ENCODE assay signal across 8 cellular contexts in the genomic region with DNA sequence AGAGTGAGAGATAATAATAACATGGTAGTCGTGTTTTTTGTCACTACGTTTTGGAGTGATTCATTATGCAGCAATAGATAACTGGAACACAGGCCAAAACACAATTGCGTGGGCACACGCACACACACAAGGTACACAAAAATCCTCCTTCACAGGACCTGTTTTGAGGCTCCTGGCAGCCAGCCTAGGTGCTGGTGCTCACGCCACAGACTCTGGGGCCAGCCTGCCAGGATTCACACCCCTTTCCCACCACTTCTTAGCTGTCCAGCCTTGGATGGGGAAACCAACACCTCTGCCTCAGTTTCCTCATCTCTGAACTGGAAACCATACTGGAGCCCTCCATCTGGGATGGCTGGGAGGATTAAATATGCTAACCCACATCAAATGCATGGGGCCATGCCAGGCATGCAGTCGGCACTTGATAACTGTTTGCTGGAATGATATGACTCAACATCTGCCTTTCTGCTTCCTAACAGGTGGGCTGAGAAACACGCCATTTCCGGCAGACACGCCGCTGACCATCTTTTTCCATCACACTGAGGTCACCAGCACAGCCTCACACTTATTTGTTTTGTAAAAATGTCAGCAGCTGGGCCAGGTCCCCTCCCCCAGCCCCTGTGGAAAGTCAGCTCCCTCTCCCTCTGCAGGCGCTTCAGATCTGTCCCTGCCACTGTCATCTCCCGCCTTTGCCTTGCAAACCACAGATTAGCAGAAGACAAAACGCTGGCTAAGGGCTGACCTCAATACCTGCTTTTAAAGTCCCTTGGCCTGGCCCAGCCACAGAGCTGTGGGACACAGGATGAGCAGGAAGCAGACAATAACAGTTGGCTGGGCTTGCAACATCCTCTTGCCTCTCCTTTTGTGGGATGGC.
DNase-seq lines count a peak whose midpoint lies in the region; ATAC-seq, FAIRE-seq and TF ChIP-seq lines count a peak whose summit lies in the region.

No MANE protein-coding gene starts in this region.

- POLR2A ChIA-PET in endothelial cell of umbilical vein (lab: Charles Lee) (no interaction called here), Caco-2 (lab: Charles Lee) (no interaction called here)

- peak overlapping the region; percentile 9 for H3K9ac ChIP-seq in endothelial cell of umbilical vein (replicated peaks; ENCODE audit: extremely low read depth, insufficient read depth, low read length)

- no peaks in the 10 kb centered on the region for H3K36me3 Mint-ChIP-seq in Caco-2 (ENCODE audit: insufficient read depth, unreplicated experiment)

- no peaks in the 10 kb centered on the region for H3K4me1 Mint-ChIP-seq in Caco-2 (ENCODE audit: low read depth, unreplicated experiment)

- H3K27me3 Mint-ChIP-seq in Caco-2 (ENCODE audit: insufficient read depth, unreplicated experiment) = no peaks in the 10 kb centered on the region

- H3K27ac ChIP-seq in endothelial cell of umbilical vein (ENCODE audit: insufficient read depth, low read depth, low read length) = peak overlapping the region; percentile 73

- H3K79me2 ChIP-seq in endothelial cell of umbilical vein (ENCODE audit: control insufficient read depth, insufficient read depth, low read length) = no peaks in the 10 kb centered on the region

- no peaks in the 10 kb centered on the region for H3K9me3 Mint-ChIP-seq in Caco-2 (ENCODE audit: unreplicated experiment)

- H3K36me3 ChIP-seq in endothelial cell of umbilical vein (ENCODE audit: control insufficient read depth in 2 of 2, extremely low read depth in 1 of 2, insufficient read depth in 2 of 2, low read length in 2 of 2) (no peaks in the 10 kb centered on the region), Caco-2 (ENCODE audit: control insufficient read depth, insufficient read depth, low read length) (no peaks in the 10 kb centered on the region)

- H2AFZ ChIP-seq in endothelial cell of umbilical vein (ENCODE audit: low read depth, low read length) = no peak overlapping the region

- TF ChIP-seq POLR2A in endothelial cell of umbilical vein (IDR thresholded peaks at IDR 0.05; ENCODE audit: low read depth, low read length) = no peak

- H3K27ac Mint-ChIP-seq in Caco-2 (ENCODE audit: unreplicated experiment) = no peak overlapping the region

- CTCF ChIA-PET in endothelial cell of umbilical vein (lab: Charles Lee) (no interaction called here), Caco-2 (lab: Charles Lee) (no interaction called here)

- no peaks in the 10 kb centered on the region for H3K9me1 ChIP-seq in endothelial cell of umbilical vein (replicated peaks; ENCODE audit: control insufficient read depth, extremely low read depth, insufficient read depth, low read length)

- TF ChIP-seq CTCF in endothelial cell of umbilical vein (IDR thresholded peaks at IDR 0.05; ENCODE audit: extremely low read depth in 1 of 2, insufficient read depth in 1 of 2, low read depth in 1 of 2, low read length in 2 of 2) = no peak
- no peak for TF ChIP-seq CTCF in Caco-2 (IDR thresholded peaks at IDR 0.05; ENCODE audit: insufficient read depth in 1 of 2, low read depth in 1 of 2, low read length in 1 of 2, severe bottlenecking in 1 of 2, unreplicated experiment in 1 of 2)

- H3K4me1 ChIP-seq in endothelial cell of umbilical vein (ENCODE audit: control insufficient read depth, extremely low read depth, insufficient read depth, low read length) (peaks cover 26% of the 10 kb centered on the region), Caco-2 (no peaks in the 10 kb centered on the region)

- no peak overlapping the region for H3K4me3 Mint-ChIP-seq in Caco-2 (ENCODE audit: unreplicated experiment)

- peak; percentile 38 for DNase-seq in NCI-H1694 (lab: John Stamatoyannopoulos, UW)
- peak; percentile 88 for DNase-seq in activated CD4-positive, alpha-beta T cell treated with anti-CD3 and anti-CD28 coated beads for 48 hours
- DNase-seq in endothelial cell of umbilical vein (ENCODE audit: low read depth, low spot score) = peak; percentile 81
- DNase-seq in stimulated activated CD4-positive, alpha-beta T cell treated with anti-CD3 and anti-CD28 coated beads, Interleukin-1b, Interleukin-23, amount 100 ng/mL, for 24 hours (ENCODE audit: low read depth in 4 of 4, low spot score in 1 of 4) = peak; percentile 41 to 78 (median 63)
- no peak for DNase-seq in Caco-2
- DNase-seq in HPDE6-E6E7 (ENCODE audit: extremely low spot score) = no peak

- H3K9me3 ChIP-seq in endothelial cell of umbilical vein (replicated peaks; ENCODE audit: control insufficient read depth, insufficient read depth, low read length) = no peaks in the 10 kb centered on the region
- H3K9me3 ChIP-seq in Caco-2 = no peaks in the 10 kb centered on the region

- BruUV-seq in endothelial cell of umbilical vein (replicated peaks; lab: Mats Ljungman, UMichigan) = no TSS peak
- BruUV-seq in Caco-2 (replicated peaks; lab: Mats Ljungman, UMichigan) = no TSS peak

- ATAC-seq in GM18517 (IDR thresholded peaks at IDR 0.05; ENCODE audit: unreplicated experiment) (peak; percentile 78), HG02588 (IDR thresholded peaks at IDR 0.05; ENCODE audit: unreplicated experiment) (peak; percentile 64)

- H4K20me1 ChIP-seq in endothelial cell of umbilical vein (replicated peaks; ENCODE audit: control insufficient read depth, extremely low read depth, insufficient read depth, low read length) = no peaks in the 10 kb centered on the region

- dilution Hi-C loops in endothelial cell of umbilical vein (cut with MboI; ENCODE audit: extremely low pct_ligation_motif_present, low sequenced_read_pairs) = no loop called here

- intact Hi-C loops in endothelial cell of umbilical vein (cut with micrococcal nuclease) (loop anchor here (5.0 kb wide), 3 partner anchors 47 to 152 kb away; no protein-coding TSS in a partner anchor), Caco-2 (cut with micrococcal nuclease; ENCODE audit: unreplicated experiment) (no loop called here)

- H3K27me3 ChIP-seq in endothelial cell of umbilical vein (ENCODE audit: control insufficient read depth in 2 of 2, insufficient read depth in 2 of 2, low read length in 2 of 2) (no peaks in the 10 kb centered on the region), Caco-2 (replicated peaks; ENCODE audit: control insufficient read depth, insufficient read depth, low read length) (no peaks in the 10 kb centered on the region)

- H3K4me2 ChIP-seq in endothelial cell of umbilical vein (ENCODE audit: insufficient read depth, low read length) = peak overlapping the region; percentile 8

- H3K4me3 ChIP-seq in endothelial cell of umbilical vein (replicated peaks in 1 of 3; ENCODE audit: insufficient read depth in 1 of 3, low read depth in 1 of 3, low read length in 3 of 3) (no peak overlapping the region), Caco-2 (ENCODE audit: low read depth, low read length) (no peak overlapping the region)

- FAIRE-seq in endothelial cell of umbilical vein (lab: Jason Lieb, UNC) = peak; percentile 97

TF ChIP-seq in endothelial cell of umbilical vein, 7 proteins besides CTCF, POLR2A, EP300 and RAD21:
- TF ChIP-seq GATA2 (IDR thresholded peaks at IDR 0.05; ENCODE audit: insufficient read depth, insufficient read length, low read depth, low read length) (no peak), POLR2AphosphoS5 (IDR thresholded peaks at IDR 0.05; ENCODE audit: insufficient read depth, low read depth, low read length) (no peak), MYC (IDR thresholded peaks at IDR 0.05; ENCODE audit: low read depth, low read length) (no peak), FOS (IDR thresholded peaks at IDR 0.05; ENCODE audit: borderline replicate concordance, insufficient read depth, low read length) (peak; percentile 34), JUN (IDR thresholded peaks at IDR 0.05; ENCODE audit: borderline replicate concordance, insufficient read depth, insufficient read length, low read depth) (peak; percentile 83)
- TF ChIP-seq, protein P1, sequence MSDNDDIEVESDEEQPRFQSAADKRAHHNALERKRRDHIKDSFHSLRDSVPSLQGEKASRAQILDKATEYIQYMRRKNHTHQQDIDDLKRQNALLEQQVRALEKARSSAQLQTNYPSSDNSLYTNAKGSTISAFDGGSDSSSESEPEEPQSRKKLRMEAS (IDR thresholded peaks at IDR 0.05; ENCODE audit: insufficient read depth, insufficient read length) = no peak

Comparison
In these comparisons a context has a peak if more than half of its experiments do, and no peak if none do; other contexts are left out.
1. DNase-seq: peak in NCI-H1694 (single experiment), activated CD4-positive, alpha-beta T cell treated with anti-CD3 and anti-CD28 coated beads for 48 hours (single experiment), endothelial cell of umbilical vein (single experiment) and stimulated activated CD4-positive, alpha-beta T cell treated with anti-CD3 and anti-CD28 coated beads, Interleukin-1b, Interleukin-23, amount 100 ng/mL, for 24 hours (4 of 4); none in Caco-2 (0 of 2) and HPDE6-E6E7 (single experiment).